Comparison of ENCODE assay signal across 20 cellular contexts in the genomic region with DNA sequence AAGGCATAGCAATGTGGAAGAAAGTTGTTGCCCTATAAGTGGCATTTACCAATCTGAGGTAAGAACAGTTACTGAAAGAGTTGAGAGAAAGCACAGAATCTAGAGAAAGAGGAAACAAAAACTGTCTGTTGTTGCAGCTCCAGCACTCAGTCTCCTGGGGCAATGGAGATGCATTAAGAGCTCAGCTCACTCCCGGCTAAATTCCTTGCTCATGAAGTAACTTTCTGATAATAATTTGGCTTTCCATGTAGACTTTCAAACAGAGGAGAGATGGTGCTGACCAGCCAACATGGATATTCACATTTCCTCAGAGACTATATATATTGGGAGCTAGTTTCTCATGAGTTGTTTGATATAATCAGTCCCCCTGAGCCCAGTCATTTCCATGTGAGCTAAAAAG.
A peak's percentile ranks its signal among the peaks of the same experiment; 100 is the strongest.
DNase-seq lines count a peak whose midpoint lies in the region; ATAC-seq and TF ChIP-seq lines count a peak whose summit lies in the region.
"Had no signal": no experiment of that assay in that cellular context is flagged by ENCODE, and none has a peak within 500 bp of the region (broad histone marks: within the 10 kb centered on the region; RNA-seq: fewer than 3 reads in every experiment).

No MANE protein-coding gene starts in this region.

- no peaks in the 10 kb centered on the region for H3K9me3 ChIP-seq in right lobe of liver
- H3K9me3 ChIP-seq: BE2C, prostate gland, thoracic aorta had no signal

- H3K27ac ChIP-seq in right lobe of liver: no peak overlapping the region
- H3K27ac ChIP-seq: HL-60, prostate gland, thoracic aorta had no signal

- no peak for TF ChIP-seq CTCF in neural crest cell (conservative IDR thresholded peaks at IDR 0.05)
- TF ChIP-seq CTCF in right lobe of liver (IDR thresholded peaks at IDR 0.05): no peak

- no peak overlapping the region for H3K4me3 Mint-ChIP-seq in neural crest cell
- H3K4me3 Mint-ChIP-seq in activated CD4-positive, alpha-beta T cell treated with anti-CD3 and anti-CD28 coated beads, Interleukin-2, amount 10 ng/mL, durations not matched to agents 24 days and 14 days: no peak overlapping the region
- H3K4me3 Mint-ChIP-seq: naive B cell had no signal

- peak; percentile 66 for DNase-seq in GM03348 (ENCODE audit: low spot score)
- peak; percentile 51 for DNase-seq in RPMI7951 (ENCODE audit: low read depth)
- DNase-seq in fibroblast of peridontal ligament (ENCODE audit: extremely low read depth): peak; percentile 88
- DNase-seq in neural crest cell (ENCODE audit: low read depth, low spot score): no peak
- DNase-seq in activated CD4-positive, alpha-beta T cell treated with anti-CD3 and anti-CD28 coated beads, Interleukin-2, amount 10 ng/mL, durations not matched to agents 24 days and 14 days: no peak
- no peak for DNase-seq in right lobe of liver
- no peak for DNase-seq in UCSD-AML1 (lab: John Stamatoyannopoulos, UW; ENCODE audit: unreplicated experiment)
- DNase-seq: BE2C; left colon; naive B cell; NCI-H1417 treated with DMSO at 0.1 percent for 48 hours; NK-92 treated with Interleukin-12 subunit alpha and Interleukin-12 subunit beta, amount 100 ng/mL, for 24 hours; SIG-M5; stimulated activated CD4-positive, alpha-beta T cell treated with anti-CD3 and anti-CD28 coated beads, Interleukin-1b, Interleukin-23, amount 100 ng/mL, for 48 hours had no signal

- peaks cover 12% of the 10 kb centered on the region for H3K9me3 Mint-ChIP-seq in neural crest cell
- no peaks in the 10 kb centered on the region for H3K9me3 Mint-ChIP-seq in activated CD4-positive, alpha-beta T cell treated with anti-CD3 and anti-CD28 coated beads, Interleukin-2, amount 10 ng/mL, durations not matched to agents 24 days and 14 days
- H3K9me3 Mint-ChIP-seq: activated T-helper 2 cell treated with anti-CD3 and anti-CD28 coated beads, Interferon-gamma antibody, Interleukin-2, Interleukin-4, amounts not matched to agents 10 μg/mL and 5 μg/mL and 100 μg/mL, durations not matched to agents 14 hours and 24 hours and 36 hours had no signal

- ATAC-seq in right lobe of liver: no peak
- no peak for ATAC-seq in HG02642 (IDR thresholded peaks at IDR 0.05; ENCODE audit: poor library complexity, unreplicated experiment)
- ATAC-seq: K562, left colon had no signal

- H3K27me3 Mint-ChIP-seq in neural crest cell (ENCODE audit: low read depth): no peaks in the 10 kb centered on the region
- peaks cover 2% of the 10 kb centered on the region for H3K27me3 Mint-ChIP-seq in activated CD4-positive, alpha-beta T cell treated with anti-CD3 and anti-CD28 coated beads, Interleukin-2, amount 10 ng/mL, durations not matched to agents 24 days and 14 days

- H3K4me1 Mint-ChIP-seq in neural crest cell: peaks cover 14% of the 10 kb centered on the region
- no peaks in the 10 kb centered on the region for H3K4me1 Mint-ChIP-seq in activated CD4-positive, alpha-beta T cell treated with anti-CD3 and anti-CD28 coated beads, Interleukin-2, amount 10 ng/mL, durations not matched to agents 24 days and 14 days
- H3K4me1 Mint-ChIP-seq: naive B cell had no signal

- H3K4me3 ChIP-seq in right lobe of liver: no peak overlapping the region
- H3K4me3 ChIP-seq: K562, prostate gland, thoracic aorta had no signal

- no peaks in the 10 kb centered on the region for H3K36me3 ChIP-seq in right lobe of liver
- H3K36me3 ChIP-seq: BE2C, prostate gland, thoracic aorta had no signal

- intact Hi-C loops in activated CD4-positive, alpha-beta T cell treated with anti-CD3 and anti-CD28 coated beads, Interleukin-2, amount 10 ng/mL, durations not matched to agents 24 days and 14 days (cut with micrococcal nuclease): no loop called here
- intact Hi-C loops in right lobe of liver (cut with DNase I): no loop called here

- peak overlapping the region; percentile 10 for H3K27ac Mint-ChIP-seq in neural crest cell (ENCODE audit: unreplicated experiment)
- no peak overlapping the region for H3K27ac Mint-ChIP-seq in activated CD4-positive, alpha-beta T cell treated with anti-CD3 and anti-CD28 coated beads, Interleukin-2, amount 10 ng/mL, durations not matched to agents 24 days and 14 days
- H3K27ac Mint-ChIP-seq: activated T-helper 2 cell treated with anti-CD3 and anti-CD28 coated beads, Interferon-gamma antibody, Interleukin-2, Interleukin-4, amounts not matched to agents 10 μg/mL and 5 μg/mL and 100 μg/mL, durations not matched to agents 14 hours and 24 hours and 36 hours; naive B cell had no signal

- no peaks in the 10 kb centered on the region for H3K4me1 ChIP-seq in right lobe of liver
- H3K4me1 ChIP-seq: BE2C, prostate gland had no signal

- H3K27me3 ChIP-seq in right lobe of liver: no peaks in the 10 kb centered on the region
- H3K27me3 ChIP-seq: BE2C had no signal

- peaks cover 6% of the 10 kb centered on the region for H3K36me3 Mint-ChIP-seq in neural crest cell (ENCODE audit: low read depth)
- no peaks in the 10 kb centered on the region for H3K36me3 Mint-ChIP-seq in activated CD4-positive, alpha-beta T cell treated with anti-CD3 and anti-CD28 coated beads, Interleukin-2, amount 10 ng/mL, durations not matched to agents 24 days and 14 days (ENCODE audit: low read depth)

- no peak for TF ChIP-seq POLR2A in right lobe of liver (IDR thresholded peaks at IDR 0.05)

- 67% methylated on average over 1 of the region's 1 CpG for WGBS in right lobe of liver (ENCODE audit: insufficient coverage, low coverage, low lambda C conversion rate, missing lambda C conversion rate)

Comparison
In these comparisons a context has a peak if more than half of its experiments do, and no peak if none do; other contexts are left out.
1. DNase-seq: peak in GM03348 (single experiment), RPMI7951 (single experiment) and fibroblast of peridontal ligament (single experiment); none in neural crest cell (single experiment), activated CD4-positive, alpha-beta T cell treated with anti-CD3 and anti-CD28 coated beads, Interleukin-2, amount 10 ng/mL, durations not matched to agents 24 days and 14 days (single experiment), right lobe of liver (0 of 3) and UCSD-AML1 (single experiment).